Comparison of ENCODE assay signal across 10 cellular contexts in the genomic region with DNA sequence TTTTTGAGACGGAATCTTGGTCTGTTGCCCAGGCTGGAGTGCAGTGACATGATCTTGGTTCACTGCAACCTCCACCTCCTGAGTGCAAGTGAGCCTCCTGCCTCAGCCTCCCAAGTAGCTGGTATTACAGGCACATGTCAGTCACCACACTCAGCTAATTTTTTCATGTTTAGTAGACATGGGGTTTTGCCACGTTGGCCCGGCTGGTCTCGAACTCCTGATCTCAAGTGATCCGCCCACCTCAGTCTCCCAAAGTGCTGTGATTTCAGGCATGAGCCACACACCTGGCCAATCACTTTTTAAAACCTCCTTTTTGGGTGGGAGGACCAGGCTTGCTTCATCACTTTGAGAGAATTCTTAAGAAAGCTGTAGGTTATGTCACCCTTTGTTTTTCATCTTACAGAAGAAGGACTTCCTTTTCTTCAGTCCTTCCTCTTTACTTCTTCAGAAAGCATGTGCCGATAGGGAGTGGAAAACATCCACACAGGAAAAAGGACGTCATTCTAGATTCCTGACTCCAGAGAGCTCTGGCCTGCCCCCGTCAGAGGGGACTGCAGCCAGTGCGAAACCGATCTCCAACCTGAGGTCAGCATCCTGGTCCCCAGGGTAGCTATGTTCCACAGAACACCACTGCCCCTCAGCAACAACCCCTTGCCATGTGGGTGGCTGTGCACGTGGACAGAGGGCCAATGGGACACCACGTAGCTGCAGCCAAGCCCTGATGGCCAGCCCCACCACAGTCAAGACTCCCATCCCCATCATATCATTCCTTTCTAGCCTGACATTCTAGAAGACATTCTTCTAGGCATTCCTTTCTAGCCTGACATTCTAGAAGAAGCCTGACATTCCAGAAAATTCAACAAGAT. TPM values are rescaled to one million over a fixed set of nuclear protein-coding genes. Genes with fewer than 3 reads are reported as not detected.
DNase-seq lines count a peak whose midpoint lies in the region; ATAC-seq, FAIRE-seq and TF ChIP-seq lines count a peak whose summit lies in the region.
"Had no signal": no experiment of that assay in that cellular context is flagged by ENCODE, and none has a peak within 500 bp of the region (broad histone marks: within the 10 kb centered on the region; RNA-seq: fewer than 3 reads in every experiment).

No MANE protein-coding gene starts in this region.

- H3K36me3 ChIP-seq in body of pancreas (replicated peaks in 1 of 2; ENCODE audit: insufficient read depth in 1 of 2, low read depth in 2 of 2) = no peaks in the 10 kb centered on the region
- H3K36me3 ChIP-seq: neural progenitor cell had no signal

- no peak for TF ChIP-seq CTCF in body of pancreas (IDR thresholded peaks at IDR 0.05)

- peak overlapping the region in 3 of 4 donors; percentile 28 to 72 (median 45) for H3K27ac ChIP-seq in body of pancreas
- H3K27ac ChIP-seq: neural progenitor cell had no signal

- WGBS in body of pancreas, 2 donors = 69 to 77% methylated on average over 11 to 12 of the region's 12 CpGs

- ATAC-seq in Right ventricle myocardium inferior (peak; percentile 38), body of pancreas (no peak), GM18868 (IDR thresholded peaks at IDR 0.05; ENCODE audit: unreplicated experiment) (no peak)

- H3K9me3 ChIP-seq in body of pancreas = no peaks in the 10 kb centered on the region

- no peaks in the 10 kb centered on the region for H3K27me3 ChIP-seq in body of pancreas
- H3K27me3 ChIP-seq: neural progenitor cell had no signal

- no peak overlapping the region for H3K4me3 ChIP-seq in body of pancreas
- H3K4me3 ChIP-seq: neural progenitor cell had no signal

- FAIRE-seq in urothelium cell line (lab: Jason Lieb, UNC) = no peak
- FAIRE-seq in GM12892 (lab: Jason Lieb, UNC) = no peak
- FAIRE-seq: colon had no signal

- intact Hi-C loops in Right ventricle myocardium inferior (cut with DNase I) = no loop called here
- intact Hi-C loops in cardiac septum (cut with DNase I) = no loop called here
- intact Hi-C loops in body of pancreas (cut with DNase I) = no loop called here

- H3K4me1 ChIP-seq in body of pancreas = peaks cover 8% of the 10 kb centered on the region
- H3K4me1 ChIP-seq: neural progenitor cell had no signal

- DNase-seq in Right ventricle myocardium inferior (ENCODE audit: missing footprints) = peak; percentile 75
- no peak for DNase-seq in cardiac septum (ENCODE audit: low spot score)
- DNase-seq in body of pancreas = peak in 1 of 4 donors; percentile 59
- peak; percentile 37 for DNase-seq in medulla oblongata (ENCODE audit: extremely low spot score)
- DNase-seq in urothelium cell line (ENCODE audit: low spot score) = peak; percentile 35
- no peak for DNase-seq in stimulated activated naive CD4-positive, alpha-beta T cell treated with Interleukin-2 at 50 U/mL for 16 hours (lab: John Stamatoyannopoulos, UW)
- no peak for DNase-seq in GM12892 (ENCODE audit: insufficient read length)

- TF ChIP-seq POLR2A in body of pancreas (IDR thresholded peaks at IDR 0.05) (no peak), GM12892 (IDR thresholded peaks at IDR 0.05; ENCODE audit: low read depth, low read length) (no peak)

RNA-seq across cellular contexts. Expression of a gene that starts 21.9 kb away (rescaled TPM):
- 6.7 TPM for total RNA-seq in Right ventricle myocardium inferior
- 4.5 TPM for total RNA-seq in cardiac septum
- total RNA-seq in body of pancreas = 1 to 10 TPM; 8.3 to 9.6 TPM
- 97.2 TPM for polyA plus RNA-seq in GM12892 (2012; ENCODE audit: missing spikeins)

Comparison
In these comparisons a context has a peak if more than half of its experiments do, and no peak if none do; other contexts are left out.
1. DNase-seq: peak in Right ventricle myocardium inferior (single experiment), medulla oblongata (single experiment) and urothelium cell line (single experiment); none in cardiac septum (single experiment), stimulated activated naive CD4-positive, alpha-beta T cell treated with Interleukin-2 at 50 U/mL for 16 hours (single experiment) and GM12892 (single experiment).